In the genomic region with DNA sequence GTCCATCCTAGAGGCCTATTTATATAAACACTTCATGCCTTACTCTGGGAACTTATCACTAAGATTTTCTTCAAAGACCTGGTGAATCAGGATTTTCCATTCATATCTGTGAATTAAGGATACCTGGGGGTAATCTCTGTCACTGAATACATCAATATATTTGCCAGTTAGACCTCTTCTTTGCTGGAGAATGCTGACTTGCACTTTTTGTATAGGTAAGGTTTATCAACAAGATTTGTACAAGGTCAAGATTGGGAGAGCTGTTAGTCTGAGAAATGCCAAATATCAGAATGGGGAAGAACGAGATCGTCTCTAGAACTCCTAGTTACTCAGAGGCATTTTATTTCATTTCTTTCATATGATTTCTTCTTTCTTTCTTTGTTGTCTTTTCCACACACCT, we compare ENCODE assay signal across 30 cellular contexts.
"Had no signal": no experiment of that assay in that cellular context is flagged by ENCODE, and none has a peak within 500 bp of the region (broad histone marks: within the 10 kb centered on the region; RNA-seq: fewer than 3 reads in every experiment).

No MANE protein-coding gene starts in this region.

- H3K27ac ChIP-seq: neural progenitor cell, ovary, parathyroid adenoma, psoas muscle, skin epidermis, spleen, stomach, thoracic aorta, thyroid gland, tibial nerve, upper lobe of left lung, vagina had no signal

- H3K4me1 ChIP-seq: neural progenitor cell, parathyroid adenoma, psoas muscle, spleen, stomach, thyroid gland, tibial nerve, upper lobe of left lung, vagina had no signal

- H3K27ac Mint-ChIP-seq: natural killer cell; nephron; neural progenitor cell; progenitor cell of endocrine pancreas; stimulated activated memory B cell treated with anti-CD40 and anti-IgM and Interleukin-4, amounts not matched to agents 10 μg/mL and 1 μg/mL and 100 μg/mL, for 72 hours; stimulated activated naive CD8-positive, alpha-beta T cell treated with anti-CD3 and anti-CD28 coated beads, Interleukin-15, Interleukin-2, amounts not matched to agents 100 ng/mL and 50 ng/mL, for 24 hours had no signal

- H3K9ac ChIP-seq: neural progenitor cell, parathyroid adenoma had no signal

- H3K36me3 Mint-ChIP-seq: natural killer cell; neural progenitor cell; stimulated activated memory B cell treated with anti-CD40 and anti-IgM and Interleukin-4, amounts not matched to agents 10 μg/mL and 1 μg/mL and 100 μg/mL, for 72 hours had no signal

- H3K4me1 Mint-ChIP-seq: natural killer cell; nephron; neural progenitor cell; stimulated activated memory B cell treated with anti-CD40 and anti-IgM and Interleukin-4, amounts not matched to agents 10 μg/mL and 1 μg/mL and 100 μg/mL, for 72 hours had no signal

- H3K9me3 ChIP-seq: ovary, psoas muscle, spleen, stomach, thoracic aorta, thyroid gland, tibial nerve, upper lobe of left lung, vagina had no signal

- H3K4me3 Mint-ChIP-seq: natural killer cell; nephron; neural progenitor cell; stimulated activated memory B cell treated with anti-CD40 and anti-IgM and Interleukin-4, amounts not matched to agents 10 μg/mL and 1 μg/mL and 100 μg/mL, for 72 hours; stimulated activated naive CD8-positive, alpha-beta T cell treated with anti-CD3 and anti-CD28 coated beads, Interleukin-15, Interleukin-2, amounts not matched to agents 100 ng/mL and 50 ng/mL, for 24 hours had no signal

- H3K27me3 ChIP-seq: neural progenitor cell, ovary, spleen, stomach, thyroid gland, tibial nerve, upper lobe of left lung, vagina had no signal

- H3K9me3 Mint-ChIP-seq: nephron, neural progenitor cell had no signal

- DNase-seq: natural killer cell; occipital lobe; ovary; posterior cingulate gyrus; psoas muscle; right cardiac atrium; spleen; stimulated activated CD4-positive, alpha-beta T cell treated with anti-CD3 and anti-CD28 coated beads, Interleukin-12 subunit alpha, Interleukin-12 subunit beta, amount 100 ng/mL, for 4 hours; stimulated activated CD4-positive, alpha-beta T cell treated with anti-CD3 and anti-CD28 coated beads, Interleukin-1b, Interleukin-23, amount 100 ng/mL, for 48 hours; stimulated activated CD4-positive, alpha-beta T cell treated with anti-CD3 and anti-CD28 coated beads, Interleukin-4, amount 100 ng/mL, for 1 hour; stimulated activated CD4-positive, alpha-beta T cell treated with anti-CD3 and anti-CD28 coated beads, Interleukin-4, amount 100 ng/mL, for 4 hours; stimulated activated CD8-positive, alpha-beta memory T cell treated with anti-CD3 and anti-CD28 coated beads, Interleukin-4, amount 100 ng/mL, for 48 hours; stimulated activated naive CD4-positive, alpha-beta T cell treated with Interleukin-2 at 50 U/mL for 16 hours; stomach; thyroid gland; trophoblast cell; upper lobe of left lung had no signal

- H3K4me3 ChIP-seq: neural progenitor cell, ovary, psoas muscle, skin epidermis, smooth muscle cell, spleen, stomach, thoracic aorta, thyroid gland, tibial nerve, upper lobe of left lung, vagina had no signal

- FAIRE-seq: urothelium cell line had no signal

- H3K79me2 ChIP-seq: parathyroid adenoma had no signal

- H2AFZ ChIP-seq: neural progenitor cell, parathyroid adenoma had no signal

- H3K36me3 ChIP-seq: neural progenitor cell, ovary, spleen, stomach, thoracic aorta, thyroid gland, tibial nerve, upper lobe of left lung, vagina had no signal

- ATAC-seq: natural killer cell; psoas muscle; right cardiac atrium; sciatic nerve; stimulated activated memory B cell treated with anti-CD40 and anti-IgM and Interleukin-4, amounts not matched to agents 10 μg/mL and 1 μg/mL and 100 μg/mL, for 72 hours had no signal

- H3K27me3 Mint-ChIP-seq: progenitor cell of endocrine pancreas; stimulated activated memory B cell treated with anti-CD40 and anti-IgM and Interleukin-4, amounts not matched to agents 10 μg/mL and 1 μg/mL and 100 μg/mL, for 72 hours; stimulated activated naive CD8-positive, alpha-beta T cell treated with anti-CD3 and anti-CD28 coated beads, Interleukin-15, Interleukin-2, amounts not matched to agents 100 ng/mL and 50 ng/mL, for 24 hours had no signal

- H3K4me2 ChIP-seq: neural progenitor cell, smooth muscle cell had no signal
